Comparison of ENCODE assay signal across 15 cellular contexts in the genomic region with DNA sequence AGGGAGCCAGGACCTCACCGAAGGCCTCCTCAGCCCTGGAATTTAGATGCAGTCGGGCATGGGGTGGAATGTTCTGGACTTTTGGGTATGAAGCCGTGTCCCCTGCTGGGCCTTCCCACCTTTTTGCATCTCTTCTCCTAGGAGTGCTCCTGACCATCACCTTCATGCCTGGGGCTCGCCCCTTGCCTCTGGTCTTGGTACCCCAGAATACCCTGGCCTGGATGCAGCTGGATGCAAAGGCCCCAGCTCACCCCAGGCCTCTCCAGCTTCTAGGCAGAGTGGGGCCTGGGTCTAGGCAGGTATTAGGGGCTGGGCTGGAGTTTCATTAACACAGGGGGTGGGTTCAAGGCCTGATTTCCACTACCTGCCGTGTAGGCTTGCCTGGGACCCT. TPM values are rescaled to one million over a fixed set of nuclear protein-coding genes. Genes with fewer than 3 reads are reported as not detected.
A peak's percentile ranks its signal among the peaks of the same experiment; 100 is the strongest.
DNase-seq lines count a peak whose midpoint lies in the region; ATAC-seq, FAIRE-seq and TF ChIP-seq lines count a peak whose summit lies in the region.
"Had no signal": no experiment of that assay in that cellular context is flagged by ENCODE, and none has a peak within 500 bp of the region (broad histone marks: within the 10 kb centered on the region; RNA-seq: fewer than 3 reads in every experiment).

No MANE protein-coding gene starts in this region.

- H3K4me3 ChIP-seq in SJCRH30 (no peak overlapping the region), sigmoid colon (no peak overlapping the region)
- H3K4me3 ChIP-seq in CD8-positive, alpha-beta memory T cell (ENCODE audit: low read length): no peak overlapping the region
- H3K4me3 ChIP-seq: GM12878 had no signal

- 85 to 88% methylated on average over 5 of the region's 5 CpGs for WGBS in sigmoid colon, 2 donors

- H3K36me3 Mint-ChIP-seq in CD8-positive, alpha-beta memory T cell: no peaks in the 10 kb centered on the region
- H3K36me3 Mint-ChIP-seq: brain had no signal

- intact Hi-C loops in sigmoid colon (cut with DNase I): no loop called here

- no peak for TF ChIP-seq POLR2A in GM12892 (IDR thresholded peaks at IDR 0.05; ENCODE audit: low read depth, low read length)
- TF ChIP-seq POLR2A in sigmoid colon (IDR thresholded peaks at IDR 0.05): no peak

- no peak for TF ChIP-seq EP300 in sigmoid colon (IDR thresholded peaks at IDR 0.05)

- H3K9me3 Mint-ChIP-seq in CD8-positive, alpha-beta memory T cell: peaks cover 0 to 2% (median 0%) of the 10 kb centered on the region in 5 donors

- DNase-seq in GM12892 (ENCODE audit: insufficient read length) (peak; percentile 15), SJCRH30 (no peak), left lobe of liver (ENCODE audit: low spot score) (peak; percentile 31), sigmoid colon (no peak), HPDE6-E6E7 (ENCODE audit: extremely low spot score) (no peak), cerebellar nuclear complex (lab: John Stamatoyannopoulos, UW) (no peak), occipital lobe (lab: John Stamatoyannopoulos, UW) (no peak)
- no peak for DNase-seq in CD8-positive, alpha-beta memory T cell
- DNase-seq: effector memory CD8-positive, alpha-beta T cell had no signal

- POLR2A ChIA-PET in CD8-positive, alpha-beta memory T cell (lab: Charles Lee): no interaction called here

- H3K4me1 ChIP-seq in SJCRH30: peaks cover 14% of the 10 kb centered on the region
- H3K4me1 ChIP-seq in sigmoid colon: peaks cover 0 to 42% (median 33%) of the 10 kb centered on the region in 4 donors
- no peaks in the 10 kb centered on the region for H3K4me1 ChIP-seq in CD8-positive, alpha-beta memory T cell (ENCODE audit: insufficient read depth, low read length)

- no peaks in the 10 kb centered on the region for H3K27me3 ChIP-seq in SJCRH30
- H3K27me3 ChIP-seq in sigmoid colon: no peaks in the 10 kb centered on the region
- H3K27me3 ChIP-seq in CD8-positive, alpha-beta memory T cell (ENCODE audit: insufficient read depth, low read length, poor library complexity, severe bottlenecking): no peaks in the 10 kb centered on the region
- H3K27me3 ChIP-seq: neutrophil had no signal

- no peak overlapping the region for H3K27ac Mint-ChIP-seq in CD8-positive, alpha-beta memory T cell
- H3K27ac Mint-ChIP-seq: effector memory CD8-positive, alpha-beta T cell had no signal

- H3K36me3 ChIP-seq in SJCRH30: peaks cover 16% of the 10 kb centered on the region; the same call in 1 of the 2 replicates
- H3K36me3 ChIP-seq in sigmoid colon: peaks cover 12 to 41% (median 30%) of the 10 kb centered on the region in 4 donors
- no peaks in the 10 kb centered on the region for H3K36me3 ChIP-seq in CD8-positive, alpha-beta memory T cell (ENCODE audit: insufficient read depth, low read length)
- H3K36me3 ChIP-seq: neutrophil had no signal

- no peak for ATAC-seq in left lobe of liver
- ATAC-seq: activated CD4-positive, CD25-positive, alpha-beta regulatory T cell treated with anti-CD3 and anti-CD28 coated beads, Interleukin-2, amount 50 U/mL, for 24 hours; effector memory CD8-positive, alpha-beta T cell; GM12878 had no signal

- no peak for FAIRE-seq in GM12892 (lab: Jason Lieb, UNC)
- FAIRE-seq: GM12878 had no signal

- no peaks in the 10 kb centered on the region for H3K4me1 Mint-ChIP-seq in CD8-positive, alpha-beta memory T cell

- no peak overlapping the region for H3K4me3 Mint-ChIP-seq in CD8-positive, alpha-beta memory T cell
- H3K4me3 Mint-ChIP-seq: brain; effector memory CD8-positive, alpha-beta T cell had no signal

- H3K27ac ChIP-seq in SJCRH30 (peak overlapping the region; percentile 47), sigmoid colon (peak overlapping the region; percentile 60 to 90 (median 74))
- H3K27ac ChIP-seq in CD8-positive, alpha-beta memory T cell (ENCODE audit: low read depth, low read length): no peak overlapping the region
- H3K27ac ChIP-seq: neutrophil had no signal

- TF ChIP-seq CTCF in sigmoid colon (IDR thresholded peaks at IDR 0.05): no peak

- H3K9me3 ChIP-seq in SJCRH30 (replicated peaks) (no peaks in the 10 kb centered on the region), sigmoid colon (no peaks in the 10 kb centered on the region)
- no peaks in the 10 kb centered on the region for H3K9me3 ChIP-seq in CD8-positive, alpha-beta memory T cell (ENCODE audit: low read length)
- H3K9me3 ChIP-seq: neutrophil had no signal

- CTCF ChIA-PET in CD8-positive, alpha-beta memory T cell (lab: Charles Lee): no interaction called here

- H3K27me3 Mint-ChIP-seq in CD8-positive, alpha-beta memory T cell: peaks cover 0 to 2% of the 10 kb centered on the region in 2 donors
- H3K27me3 Mint-ChIP-seq: brain; effector memory CD8-positive, alpha-beta T cell had no signal

RNA-seq across cellular contexts. Expression of gene AQP1, which starts 9.9 kb away (rescaled TPM):
- polyA plus RNA-seq in GM12892 (2012; ENCODE audit: missing spikeins): not detected
- 29.4 and 31.4 TPM in 2 replicates for total RNA-seq in SJCRH30 (2014; rRNA removed; shearing (Covaris generic))
- 16.6 TPM for total RNA-seq in left lobe of liver
- 100 to 1,000 TPM in 3 of 4 donors, 10 to 100 TPM in 1; 66.0 to 191 (median 146) TPM for total RNA-seq in sigmoid colon
- polyA plus RNA-seq in sigmoid colon: 10 to 100 TPM in 1 of 3 donors, 1 to 10 TPM in 2; 3.7 to 41.8 (median 7.8) TPM
- total RNA-seq in occipital lobe: 0.31 TPM
- under 1 TPM; 0.13 to 0.15 TPM for total RNA-seq in CD8-positive, alpha-beta memory T cell
- not detected for polyA plus RNA-seq in CD8-positive, alpha-beta memory T cell

RNA-seq across cellular contexts. Expression of gene GHRHR, which starts 42.2 kb away (rescaled TPM):
- not detected for polyA plus RNA-seq in GM12892 (2012; ENCODE audit: missing spikeins)
- not detected in 2 replicates for total RNA-seq in SJCRH30 (2014; rRNA removed; shearing (Covaris generic))
- total RNA-seq in left lobe of liver (0.83 TPM), sigmoid colon (not detected), occipital lobe (not detected)
- not detected for polyA plus RNA-seq in sigmoid colon
- not detected for total RNA-seq in CD8-positive, alpha-beta memory T cell
- not detected for polyA plus RNA-seq in CD8-positive, alpha-beta memory T cell
- total RNA-seq: GM12878, left colon had no signal
- polyA plus RNA-seq: BJ, GM12878 had no signal

Comparison
In these comparisons a context has a peak if more than half of its experiments do, and no peak if none do; other contexts are left out.
1. DNase-seq: peak in GM12892 (single experiment) and left lobe of liver (single experiment); none in SJCRH30 (0 of 2), sigmoid colon (single experiment), HPDE6-E6E7 (single experiment), cerebellar nuclear complex (0 of 2), occipital lobe (single experiment) and CD8-positive, alpha-beta memory T cell (0 of 5).
2. RNA of gene AQP1, which starts 9.9 kb away (total RNA-seq): 66.0 to 191 TPM in sigmoid colon, 29.4 to 31.4 TPM in SJCRH30 and 16.6 TPM in left lobe of liver (single experiment); 0.31 TPM in occipital lobe (single experiment) and 0.13 to 0.15 TPM in CD8-positive, alpha-beta memory T cell; every median in the first group is over 10 times any median in the second.